ENCODE assay signal across 8 cellular contexts in genomic region chr13:36453518-36453917, GRCh38. TPM values are rescaled to one million over a fixed set of nuclear protein-coding genes. Genes with fewer than 3 reads are reported as not detected.
A peak's percentile ranks its signal among the peaks of the same experiment; 100 is the strongest.
DNase-seq lines count a peak whose midpoint lies in the region; ATAC-seq, FAIRE-seq and TF ChIP-seq lines count a peak whose summit lies in the region.

No MANE protein-coding gene starts in this region.

- H3K4me3 ChIP-seq in H7 (ENCODE audit: insufficient read depth, low read depth, low read length) (no peak overlapping the region), endodermal cell (ENCODE audit: low read length) (no peak overlapping the region), pancreas (no peak overlapping the region)

- H3K9me3 ChIP-seq in endodermal cell (ENCODE audit: control insufficient read depth, low read length): no peaks in the 10 kb centered on the region
- H3K9me3 ChIP-seq in pancreas: no peaks in the 10 kb centered on the region

- H3K4me1 ChIP-seq in endodermal cell (ENCODE audit: control insufficient read depth, insufficient read depth, low read length) (peaks cover 10% of the 10 kb centered on the region), pancreas (no peaks in the 10 kb centered on the region)

- H3K4me1 Mint-ChIP-seq in endodermal cell: peaks cover 20% of the 10 kb centered on the region

- H3K4me3 Mint-ChIP-seq in endodermal cell: no peak overlapping the region

- no peak overlapping the region for H3K27ac ChIP-seq in endodermal cell (ENCODE audit: low read depth, low read length)
- H3K27ac ChIP-seq in pancreas: no peak overlapping the region

- H3K9ac ChIP-seq in endodermal cell (ENCODE audit: extremely low read depth, low read length, poor library complexity, severe bottlenecking): no peak overlapping the region

- intact Hi-C loops in pancreas (cut with DNase I): no loop called here

- DNase-seq in H7: peak; percentile 20
- DNase-seq in NCI-H748 treated with DMSO at 0.1 percent for 48 hours (lab: John Stamatoyannopoulos, UW): peak; percentile 27
- no peak for DNase-seq in endodermal cell
- no peak for DNase-seq in pancreas
- no peak for DNase-seq in cerebellum (ENCODE audit: low spot score)

- peak in 3 of 4 donors; percentile 27 to 53 (median 41) for ATAC-seq in pancreas
- no peak for ATAC-seq in HG02970 (IDR thresholded peaks at IDR 0.05; ENCODE audit: low FRiP score, unreplicated experiment)
- no peak for ATAC-seq in GM19467 (IDR thresholded peaks at IDR 0.05; ENCODE audit: unreplicated experiment)
- ATAC-seq in GM18498 (IDR thresholded peaks at IDR 0.05; ENCODE audit: unreplicated experiment): no peak

- H3K9me3 Mint-ChIP-seq in endodermal cell: no peaks in the 10 kb centered on the region

- H3K27me3 Mint-ChIP-seq in endodermal cell (ENCODE audit: insufficient read depth): peaks cover 2% of the 10 kb centered on the region

- no peaks in the 10 kb centered on the region for H3K27me3 ChIP-seq in H7 (ENCODE audit: control insufficient read depth, insufficient read depth, low read length)
- no peaks in the 10 kb centered on the region for H3K27me3 ChIP-seq in endodermal cell (ENCODE audit: control insufficient read depth, insufficient read depth, low read length, poor library complexity, severe bottlenecking)
- no peaks in the 10 kb centered on the region for H3K27me3 ChIP-seq in pancreas

- FAIRE-seq in pancreas (lab: Jason Lieb, UNC): no peak

- no peak overlapping the region for H3K27ac Mint-ChIP-seq in endodermal cell

- no peaks in the 10 kb centered on the region for H3K36me3 Mint-ChIP-seq in endodermal cell (ENCODE audit: low read depth)

- TF ChIP-seq CTCF in endodermal cell (conservative IDR thresholded peaks at IDR 0.05) (peak; percentile 71), pancreas (IDR thresholded peaks at IDR 0.05) (no peak)

- H3K36me3 ChIP-seq in H7 (replicated peaks; ENCODE audit: control insufficient read depth, insufficient read depth, low read length) (no peaks in the 10 kb centered on the region), endodermal cell (ENCODE audit: control insufficient read depth, insufficient read depth, low read length) (no peaks in the 10 kb centered on the region), pancreas (no peaks in the 10 kb centered on the region)

- WGBS in endodermal cell (ENCODE audit: insufficient coverage in 1 of 2, insufficient read length in 1 of 2), 2 experiments: 78 to 100% methylated on average over 3 to 5 of the region's 5 CpGs
- 63 to 65% methylated on average over 5 of the region's 5 CpGs for WGBS in pancreas, 2 donors

RNA-seq across cellular contexts. Expression of gene CCNA1, which starts 21.2 kb away (rescaled TPM):
- 0.97 and 3.4 TPM in 2 replicates for total RNA-seq in H7 (2014; rRNA removed; shearing (Covaris generic))
- total RNA-seq in endodermal cell (under 1 TPM in 1 of 2 donors, not detected in 1; 0.31 TPM), pancreas (under 1 TPM in 1 of 6 donors, not detected in 5; 0.12 TPM), cerebellum (6.6 TPM)
- 1.6 TPM for polyA plus RNA-seq in endodermal cell (2013, experiment 1 of 2)
- 1.6 TPM for polyA plus RNA-seq in endodermal cell (2013, experiment 2 of 2)
- polyA plus RNA-seq in pancreas: under 1 TPM in 1 of 2 donors, not detected in 1; 0.19 TPM

Comparison
In these comparisons a context has a peak if more than half of its experiments do, and no peak if none do; other contexts are left out.
1. DNase-seq: peak in H7 (single experiment) and NCI-H748 treated with DMSO at 0.1 percent for 48 hours (single experiment); none in endodermal cell (single experiment), pancreas (0 of 6) and cerebellum (single experiment).
2. ATAC-seq: peak in pancreas (3 of 4); none in HG02970 (single experiment), GM19467 (single experiment) and GM18498 (single experiment).